ENCODE assay signal across 1 cellular context in genomic region chr3:11724615-11725339, GRCh38.
TF ChIP-seq lines count a peak whose summit lies in the region.

No MANE protein-coding gene starts in this region.

TF ChIP-seq in K562, 482 proteins besides CTCF, POLR2A, EP300 and RAD21 (continued from another document):
- TF ChIP-seq MGA (IDR thresholded peaks at IDR 0.05), result no peak
- TF ChIP-seq PRDM10 (IDR thresholded peaks at IDR 0.05; ENCODE audit: partially characterized antibody), result no peak
- no peak for TF ChIP-seq JUND (IDR thresholded peaks at IDR 0.05; ENCODE audit: borderline replicate concordance, low read depth, low read length)
- TF ChIP-seq JUND (tag; IDR thresholded peaks at IDR 0.05; ENCODE audit: borderline replicate concordance, low read depth, low read length), result no peak
- no peak for TF ChIP-seq ZKSCAN1 (IDR thresholded peaks at IDR 0.05; ENCODE audit: low read depth, low read length)
- no peak for TF ChIP-seq PCBP1 (IDR thresholded peaks at IDR 0.05; ENCODE audit: low read depth, low read length, poor library complexity, severe bottlenecking)
- TF ChIP-seq FOXM1 (IDR thresholded peaks at IDR 0.05; ENCODE audit: low read depth), result no peak
- TF ChIP-seq FOXM1 (CRISPR knock-in tag; IDR thresholded peaks at IDR 0.05; ENCODE audit: low read depth), result no peak
- peak; percentile 46; the same call in 1 of the 2 replicates for TF ChIP-seq ELF4 (CRISPR knock-in tag; IDR thresholded peaks at IDR 0.05)
- TF ChIP-seq NCOA6 (IDR thresholded peaks at IDR 0.05), result no peak
- no peak for TF ChIP-seq SIN3A (IDR thresholded peaks at IDR 0.05; ENCODE audit: borderline replicate concordance in 2 of 2, control insufficient read depth in 1 of 2, low read depth in 2 of 2, low read length in 2 of 2)
- TF ChIP-seq STAT5A (IDR thresholded peaks at IDR 0.05; ENCODE audit: borderline replicate concordance, low read length), result no peak
- TF ChIP-seq KLF1 (tag; IDR thresholded peaks at IDR 0.05), result no peak
- no peak for TF ChIP-seq SRSF9 (IDR thresholded peaks at IDR 0.05; ENCODE audit: borderline replicate concordance, low read depth, low read length)
- no peak for TF ChIP-seq PTRF (tag; IDR thresholded peaks at IDR 0.05)
- TF ChIP-seq ETV6 (IDR thresholded peaks at IDR 0.05; ENCODE audit: borderline replicate concordance in 1 of 2, low read depth in 2 of 2, low read length in 1 of 2), result peak in 1 of 2 experiments; percentile 72; a peak in 2 of 4 replicates
- no peak for TF ChIP-seq ETV6 (CRISPR knock-in tag; IDR thresholded peaks at IDR 0.05; ENCODE audit: borderline replicate concordance)
- no peak for TF ChIP-seq CHD4 (IDR thresholded peaks at IDR 0.05; ENCODE audit: insufficient read depth, insufficient replicate concordance, low read depth, low read length, poor library complexity, severe bottlenecking)
- no peak for TF ChIP-seq SMAD2 (IDR thresholded peaks at IDR 0.05; ENCODE audit: low read depth, low read length)
- no peak for TF ChIP-seq MNT (conservative IDR thresholded peaks at IDR 0.05)
- TF ChIP-seq GTF2E2 (tag; IDR thresholded peaks at IDR 0.05), result no peak
- TF ChIP-seq NFXL1 (CRISPR knock-in tag; IDR thresholded peaks at IDR 0.05), result no peak
- no peak for TF ChIP-seq HOMEZ (CRISPR knock-in tag; IDR thresholded peaks at IDR 0.05)
